In the genomic region with DNA sequence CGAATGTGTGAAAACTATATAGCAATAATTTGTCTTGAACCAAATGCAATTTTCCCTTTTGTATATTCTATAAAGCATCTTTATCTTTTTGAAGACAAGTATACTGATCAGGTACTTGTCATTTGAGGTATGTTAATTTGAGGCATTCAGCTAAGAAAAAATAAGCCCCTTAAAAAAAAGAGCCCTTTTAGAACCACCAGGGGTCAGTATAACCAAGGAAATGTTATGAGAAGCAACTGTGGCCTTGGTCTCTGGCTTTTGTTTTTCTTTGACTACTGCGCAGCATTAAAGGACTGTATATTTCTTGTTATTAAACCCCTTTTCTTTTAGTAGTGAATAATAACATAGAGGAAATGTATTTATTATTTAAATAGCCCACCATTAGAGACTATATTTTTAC, we compare ENCODE assay signal across 8 cellular contexts. TPM values are rescaled to one million over a fixed set of nuclear protein-coding genes. Genes with fewer than 3 reads are reported as not detected.
DNase-seq lines count a peak whose midpoint lies in the region; ATAC-seq and TF ChIP-seq lines count a peak whose summit lies in the region.

No MANE protein-coding gene starts in this region.

- no peak overlapping the region for H3K27ac Mint-ChIP-seq in CD8-positive, alpha-beta T cell

- no peak overlapping the region for H3K4me3 ChIP-seq in CD8-positive, alpha-beta T cell (ENCODE audit: low read depth, low read length)
- no peak overlapping the region for H3K4me3 ChIP-seq in breast epithelium
- no peak overlapping the region for H3K4me3 ChIP-seq in tibial nerve

- intact Hi-C loops in CD8-positive, alpha-beta T cell (cut with DNase I, micrococcal nuclease): loop anchor here (1.0 to 2.0 kb wide), 3 partner anchors 1470 to 1788 kb away; no protein-coding TSS in a partner anchor
- intact Hi-C loops in breast epithelium (cut with DNase I; ENCODE audit: low total_unique reads): loop anchor here (10.0 kb wide), 1 partner anchor 1476 kb away; no protein-coding TSS in a partner anchor

- no peaks in the 10 kb centered on the region for H3K4me1 ChIP-seq in CD8-positive, alpha-beta T cell (ENCODE audit: insufficient read depth, low read length)
- no peaks in the 10 kb centered on the region for H3K4me1 ChIP-seq in breast epithelium
- H3K4me1 ChIP-seq in tibial nerve: peaks cover 0 to 3% (median 0%) of the 10 kb centered on the region in 4 donors

- H3K27me3 Mint-ChIP-seq in CD8-positive, alpha-beta T cell (ENCODE audit: low read depth): no peaks in the 10 kb centered on the region

- H3K9me3 Mint-ChIP-seq in CD8-positive, alpha-beta T cell: no peaks in the 10 kb centered on the region

- no peaks in the 10 kb centered on the region for H3K36me3 Mint-ChIP-seq in CD8-positive, alpha-beta T cell

- peak; percentile 85 for TF ChIP-seq CTCF in CD8-positive, alpha-beta T cell (IDR thresholded peaks at IDR 0.05)
- TF ChIP-seq CTCF in breast epithelium (IDR thresholded peaks at IDR 0.05): peak; percentile 50 to 85 (median 65)
- peak; percentile 55 to 77 (median 73) for TF ChIP-seq CTCF in tibial nerve (IDR thresholded peaks at IDR 0.05)

- no peaks in the 10 kb centered on the region for H3K27me3 ChIP-seq in CD8-positive, alpha-beta T cell (ENCODE audit: insufficient read depth, low read length)
- no peaks in the 10 kb centered on the region for H3K27me3 ChIP-seq in breast epithelium
- no peaks in the 10 kb centered on the region for H3K27me3 ChIP-seq in tibial nerve

- WGBS in tibial nerve, 2 donors: 53 to 56% methylated on average over 2 of the region's 2 CpGs

- TF ChIP-seq POLR2A in breast epithelium (IDR thresholded peaks at IDR 0.05) (no peak), tibial nerve (IDR thresholded peaks at IDR 0.05) (no peak)

- ATAC-seq in CD8-positive, alpha-beta T cell: peak; percentile 77
- ATAC-seq in GM18909 (IDR thresholded peaks at IDR 0.05; ENCODE audit: poor library complexity, unreplicated experiment): peak; percentile 76
- ATAC-seq in HG03460 (IDR thresholded peaks at IDR 0.05; ENCODE audit: unreplicated experiment): peak; percentile 65

- no peaks in the 10 kb centered on the region for H3K9me3 ChIP-seq in CD8-positive, alpha-beta T cell (ENCODE audit: low read length)
- H3K9me3 ChIP-seq in breast epithelium (no peaks in the 10 kb centered on the region), tibial nerve (no peaks in the 10 kb centered on the region)

- DNase-seq in CD8-positive, alpha-beta T cell: no peak
- DNase-seq in NCI-H748 treated with DMSO at 0.1 percent for 48 hours (lab: John Stamatoyannopoulos, UW): peak; percentile 49
- DNase-seq in breast epithelium (ENCODE audit: low spot score in 2 of 2): no peak
- DNase-seq in kidney tubule cell (ENCODE audit: low spot score): peak; percentile 72
- no peak for DNase-seq in tibial nerve (ENCODE audit: low spot score in 2 of 2)
- no peak for DNase-seq in stimulated activated CD8-positive, alpha-beta memory T cell treated with anti-CD3 and anti-CD28 coated beads, Interleukin-4, amount 100 ng/mL, for 48 hours

- POLR2A ChIA-PET in CD8-positive, alpha-beta T cell (lab: Charles Lee): no interaction called here

- H3K4me1 Mint-ChIP-seq in CD8-positive, alpha-beta T cell (ENCODE audit: low read depth): no peaks in the 10 kb centered on the region

- no peak overlapping the region for H3K27ac ChIP-seq in CD8-positive, alpha-beta T cell (ENCODE audit: low read depth, low read length)
- no peak overlapping the region for H3K27ac ChIP-seq in breast epithelium
- no peak overlapping the region for H3K27ac ChIP-seq in tibial nerve

- H3K36me3 ChIP-seq in CD8-positive, alpha-beta T cell (ENCODE audit: insufficient read depth, low read length): no peaks in the 10 kb centered on the region
- H3K36me3 ChIP-seq in breast epithelium (no peaks in the 10 kb centered on the region), tibial nerve (no peaks in the 10 kb centered on the region)

- no peak overlapping the region for H3K4me3 Mint-ChIP-seq in CD8-positive, alpha-beta T cell

- CTCF ChIA-PET in CD8-positive, alpha-beta T cell (lab: Charles Lee): interaction anchor here (0.6 to 9.0 kb wide), 15 partner anchors 9 to 1488 kb away, joined by 3 to 220 read pairs (median 3); partner anchors contain the start of gene COL12A1

- no peak for TF ChIP-seq EP300 in tibial nerve (IDR thresholded peaks at IDR 0.05)

RNA-seq across cellular contexts. Expression of gene CD109, which starts 43.1 kb away (rescaled TPM):
- total RNA-seq in CD8-positive, alpha-beta T cell: under 1 TPM; 0.11 to 0.25 TPM
- total RNA-seq in breast epithelium (10 to 100 TPM; 10.2 to 16.8 (median 13.3) TPM), tibial nerve (10 to 100 TPM in 3 of 4 donors, 1 to 10 TPM in 1; 7.8 to 19.0 (median 12.7) TPM)

Comparison
In these comparisons a context has a peak if more than half of its experiments do, and no peak if none do; other contexts are left out.
1. DNase-seq: peak in NCI-H748 treated with DMSO at 0.1 percent for 48 hours (single experiment) and kidney tubule cell (single experiment); none in CD8-positive, alpha-beta T cell (0 of 7), breast epithelium (0 of 2), tibial nerve (0 of 2) and stimulated activated CD8-positive, alpha-beta memory T cell treated with anti-CD3 and anti-CD28 coated beads, Interleukin-4, amount 100 ng/mL, for 48 hours (single experiment).
2. RNA of gene CD109, which starts 43.1 kb away (total RNA-seq): 7.8 to 19.0 TPM in tibial nerve and 10.2 to 16.8 TPM in breast epithelium; 0.11 to 0.25 TPM in CD8-positive, alpha-beta T cell; every median in the first group is over 4 times any median in the second.
3. Peak in every context shown above with its lines, with median percentiles within 50 percentile points of each other: ATAC-seq and CTCF ChIP-seq.